11 cellular contexts compared by ENCODE assay signal in the genomic region with DNA sequence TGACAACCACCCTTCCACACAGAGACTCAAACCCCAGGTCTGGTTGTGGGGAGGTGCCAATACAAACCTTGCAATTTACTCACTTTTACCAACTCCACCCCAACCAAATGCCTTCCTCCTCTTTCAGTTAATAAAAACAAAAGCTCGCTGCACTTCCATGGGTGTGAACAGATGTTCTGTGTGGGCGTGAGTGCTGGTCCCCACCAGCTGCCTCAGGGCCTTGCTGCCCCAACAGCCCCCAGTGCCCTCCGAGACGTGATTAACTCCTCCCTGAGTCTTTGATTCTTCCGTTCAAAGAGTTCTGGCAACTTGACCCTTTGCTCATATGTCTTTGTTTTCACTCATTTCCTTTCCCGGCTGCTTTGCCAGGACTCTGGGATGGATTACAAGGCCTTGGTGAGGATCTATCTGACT.
DNase-seq lines count a peak whose midpoint lies in the region; ATAC-seq, FAIRE-seq and TF ChIP-seq lines count a peak whose summit lies in the region.
"Had no signal": no experiment of that assay in that cellular context is flagged by ENCODE, and none has a peak within 500 bp of the region (broad histone marks: within the 10 kb centered on the region; RNA-seq: fewer than 3 reads in every experiment).

No MANE protein-coding gene starts in this region.

- H3K4me1 ChIP-seq in DND-41 (ENCODE audit: insufficient read depth, low read length) (peaks cover 62% of the 10 kb centered on the region), A673 (ENCODE audit: insufficient read depth, low read length, poor library complexity, severe bottlenecking) (no peaks in the 10 kb centered on the region), kidney (ENCODE audit: control insufficient read depth in 1 of 2, insufficient read depth in 1 of 2, low read depth in 1 of 2, low read length in 2 of 2) (no peaks in the 10 kb centered on the region)

- ATAC-seq in DND-41 (ENCODE audit: insufficient read depth, low read depth) (no peak), GM21717 (IDR thresholded peaks at IDR 0.05; ENCODE audit: unreplicated experiment) (no peak), HG03280 (IDR thresholded peaks at IDR 0.05; ENCODE audit: unreplicated experiment) (no peak)

- peaks cover 54% of the 10 kb centered on the region for H3K4me1 Mint-ChIP-seq in nephron progenitor cell

- no peaks in the 10 kb centered on the region for H4K20me1 ChIP-seq in DND-41 (ENCODE audit: insufficient read depth, low read length)

- H3K4me3 ChIP-seq in DND-41 (ENCODE audit: low read depth in 1 of 2, low read length in 2 of 2) (no peak overlapping the region), astrocyte of the spinal cord (ENCODE audit: low read depth, low read length) (no peak overlapping the region), A673 (ENCODE audit: low read depth, low read length, poor library complexity, severe bottlenecking) (no peak overlapping the region), kidney (ENCODE audit: low read length in 2 of 2) (no peak overlapping the region)

- H3K9me3 ChIP-seq in DND-41 (ENCODE audit: insufficient read depth, low read length, severe bottlenecking) (no peaks in the 10 kb centered on the region), A673 (ENCODE audit: low read depth, low read length, poor library complexity, severe bottlenecking) (no peaks in the 10 kb centered on the region), kidney (ENCODE audit: control insufficient read depth in 1 of 2, low read length in 2 of 2) (no peaks in the 10 kb centered on the region)

- H3K9me3 Mint-ChIP-seq in nephron progenitor cell = no peaks in the 10 kb centered on the region
- H3K9me3 Mint-ChIP-seq: endodermal cell had no signal

- no peaks in the 10 kb centered on the region for H3K36me3 Mint-ChIP-seq in nephron progenitor cell (ENCODE audit: low read depth)

- peak overlapping the region; percentile 73 for H3K27ac ChIP-seq in DND-41 (ENCODE audit: low read length)
- no peak overlapping the region for H3K27ac ChIP-seq in A673 (ENCODE audit: low read depth, low read length, poor library complexity, severe bottlenecking)
- H3K27ac ChIP-seq in kidney (ENCODE audit: low read depth in 2 of 2, low read length in 2 of 2) = no peak overlapping the region

- POLR2A ChIA-PET in A673 (lab: Charles Lee; ENCODE audit: low non-redundant PET) = no interaction called here

- DNase-seq in DND-41 (no peak), NCI-H446 (lab: John Stamatoyannopoulos, UW) (peak; percentile 47 to 80), astrocyte of the spinal cord (ENCODE audit: low read depth, low spot score) (peak; percentile 5), nephron progenitor cell (peak; percentile 32), A673 (ENCODE audit: low spot score) (no peak), kidney (no peak)
- DNase-seq: EL, endodermal cell had no signal

- BruUV-seq in A673 (replicated peaks; lab: Mats Ljungman, UMichigan) = no TSS peak

- H3K9ac ChIP-seq in DND-41 (ENCODE audit: low read depth, low read length) = no peak overlapping the region; the same call in 1 of the 2 replicates
- H3K9ac ChIP-seq in kidney (ENCODE audit: low read length in 2 of 2) = no peak overlapping the region

- in situ Hi-C loops in astrocyte of the spinal cord (cut with HindIII; ENCODE audit: low sequenced_read_pairs) = no loop called here

- H3K36me3 ChIP-seq in DND-41 (ENCODE audit: insufficient read depth, low read length) = no peaks in the 10 kb centered on the region
- H3K36me3 ChIP-seq in A673 (ENCODE audit: insufficient read depth, low read length, poor library complexity, severe bottlenecking) = no peaks in the 10 kb centered on the region
- H3K36me3 ChIP-seq in kidney (ENCODE audit: control insufficient read depth in 1 of 2, insufficient read depth in 2 of 2, low read length in 2 of 2) = no peaks in the 10 kb centered on the region

- no peaks in the 10 kb centered on the region for H3K27me3 Mint-ChIP-seq in nephron progenitor cell (ENCODE audit: low read depth, poor library complexity)

- H2AFZ ChIP-seq in DND-41 (ENCODE audit: low read depth, low read length) = 0 out of 2 replicates have a peak overlapping the region, but pooled peaks have one; percentile 29

- CTCF ChIA-PET in A673 (lab: Charles Lee) = no interaction called here

- peak overlapping the region; percentile 92 for H3K27ac Mint-ChIP-seq in nephron progenitor cell
- H3K27ac Mint-ChIP-seq: endodermal cell had no signal

- TF ChIP-seq CTCF in DND-41 (IDR thresholded peaks at IDR 0.05; ENCODE audit: borderline replicate concordance, extremely low read depth, low read length, poor library complexity, severe bottlenecking) (no peak), astrocyte of the spinal cord (IDR thresholded peaks at IDR 0.05; ENCODE audit: low read depth, low read length) (no peak), nephron progenitor cell (IDR thresholded peaks at IDR 0.05) (no peak), A673 (conservative IDR thresholded peaks at IDR 0.05; ENCODE audit: low read depth, low read length) (no peak), kidney (IDR thresholded peaks at IDR 0.05; ENCODE audit: borderline replicate concordance, extremely low read depth, insufficient read depth) (no peak)

- H3K4me3 Mint-ChIP-seq in nephron progenitor cell = peak overlapping the region; percentile 56
- H3K4me3 Mint-ChIP-seq: endodermal cell had no signal

- H3K4me2 ChIP-seq in DND-41 (ENCODE audit: insufficient read depth, low read length) = no peak overlapping the region

- H3K79me2 ChIP-seq in DND-41 (ENCODE audit: insufficient read depth, low read length) = no peaks in the 10 kb centered on the region

- H3K27me3 ChIP-seq in DND-41 (ENCODE audit: insufficient read depth, low read length, poor library complexity) (no peaks in the 10 kb centered on the region), A673 (replicated peaks; ENCODE audit: insufficient read depth, low read depth, low read length, poor library complexity) (peaks cover 7% of the 10 kb centered on the region)

- no peak for FAIRE-seq in kidney (lab: Jason Lieb, UNC)
- FAIRE-seq: urothelium cell line had no signal

- intact Hi-C loops in A673 (cut with micrococcal nuclease; ENCODE audit: unreplicated experiment) (loop anchor here (5.0 kb wide), 1 partner anchor 1390 kb away; no protein-coding TSS in a partner anchor), kidney (cut with DNase I) (no loop called here)

Comparison
In these comparisons a context has a peak if more than half of its experiments do, and no peak if none do; other contexts are left out.
1. DNase-seq: peak in NCI-H446 (2 of 2), astrocyte of the spinal cord (single experiment) and nephron progenitor cell (single experiment); none in DND-41 (single experiment), A673 (single experiment) and kidney (single experiment).